ENCODE assay signal across 18 cellular contexts in genomic region chr11:116701297-116701801, GRCh38.
DNase-seq lines count a peak whose midpoint lies in the region; ATAC-seq and TF ChIP-seq lines count a peak whose summit lies in the region.
"Had no signal": no experiment of that assay in that cellular context is flagged by ENCODE, and none has a peak within 500 bp of the region (broad histone marks: within the 10 kb centered on the region; RNA-seq: fewer than 3 reads in every experiment).

No MANE protein-coding gene starts in this region.

- no peaks in the 10 kb centered on the region for H4K20me1 ChIP-seq in H9 (ENCODE audit: control insufficient read depth, insufficient read depth, insufficient read length)
- no peaks in the 10 kb centered on the region for H4K20me1 ChIP-seq in neural progenitor cell (ENCODE audit: low read depth)

- H3K9me3 Mint-ChIP-seq in H9 = no peaks in the 10 kb centered on the region; a peak in 1 of 5 replicates
- H3K9me3 Mint-ChIP-seq in neural progenitor cell = no peaks in the 10 kb centered on the region
- no peaks in the 10 kb centered on the region for H3K9me3 Mint-ChIP-seq in activated naive CD8-positive, alpha-beta T cell treated with anti-CD3 and anti-CD28 coated beads, Interleukin-2, amount 50 U/mL, for 24 hours
- no peaks in the 10 kb centered on the region for H3K9me3 Mint-ChIP-seq in MCF 10A (ENCODE audit: unreplicated experiment)
- H3K9me3 Mint-ChIP-seq: CD4-positive, alpha-beta T cell had no signal

- H3F3A ChIP-seq in neural progenitor cell (ENCODE audit: low read depth) = peaks cover 6% of the 10 kb centered on the region

- no peak overlapping the region for H4K5ac ChIP-seq in H9 (ENCODE audit: insufficient read length, low read depth, low read length)

- H3K4me1 ChIP-seq in H9 (ENCODE audit: insufficient read depth, low read length) (no peaks in the 10 kb centered on the region; the same call in 1 of the 2 replicates), neural progenitor cell (peaks cover 23% of the 10 kb centered on the region), suprapubic skin (peaks cover 10% of the 10 kb centered on the region)

- CTCF ChIA-PET in MCF 10A (lab: Yijun Ruan, JAX) = interaction anchor here (0.5 to 3.4 kb wide), 3 partner anchors 10 to 261 kb away, joined by 3 to 19 read pairs (median 5); no protein-coding TSS in a partner anchor

- H3K4me3 ChIP-seq in neural progenitor cell = no peak overlapping the region
- H3K4me3 ChIP-seq in suprapubic skin = no peak overlapping the region
- H3K4me3 ChIP-seq: PC-9 had no signal

- H3K4me2 ChIP-seq in H9 (ENCODE audit: insufficient read depth, insufficient read length, low read length) (no peak overlapping the region), neural progenitor cell (no peak overlapping the region)
- H3K4me2 ChIP-seq: PC-9 had no signal

- H3K36me3 Mint-ChIP-seq in H9 (ENCODE audit: insufficient read depth in 1 of 3, low read depth in 3 of 3) = no peaks in the 10 kb centered on the region
- no peaks in the 10 kb centered on the region for H3K36me3 Mint-ChIP-seq in neural progenitor cell
- no peaks in the 10 kb centered on the region for H3K36me3 Mint-ChIP-seq in activated naive CD8-positive, alpha-beta T cell treated with anti-CD3 and anti-CD28 coated beads, Interleukin-2, amount 50 U/mL, for 24 hours (ENCODE audit: low read depth)
- H3K36me3 Mint-ChIP-seq in MCF 10A (ENCODE audit: insufficient read depth, unreplicated experiment) = no peaks in the 10 kb centered on the region

- H3K4me1 Mint-ChIP-seq in H9 = peaks cover 22 to 34% of the 10 kb centered on the region in 2 experiments
- peaks cover 20% of the 10 kb centered on the region for H3K4me1 Mint-ChIP-seq in neural progenitor cell
- no peaks in the 10 kb centered on the region for H3K4me1 Mint-ChIP-seq in activated naive CD8-positive, alpha-beta T cell treated with anti-CD3 and anti-CD28 coated beads, Interleukin-2, amount 50 U/mL, for 24 hours
- H3K4me1 Mint-ChIP-seq in MCF 10A (ENCODE audit: insufficient read depth, unreplicated experiment) = peaks cover 4% of the 10 kb centered on the region

- H3K27me3 ChIP-seq in H9 (ENCODE audit: insufficient read depth, low read length) (no peaks in the 10 kb centered on the region), neural progenitor cell (no peaks in the 10 kb centered on the region), suprapubic skin (no peaks in the 10 kb centered on the region)

- TF ChIP-seq POLR2A in suprapubic skin (IDR thresholded peaks at IDR 0.05) = no peak

- H2BK12ac ChIP-seq in H9 (ENCODE audit: insufficient read length, low read depth, low read length) = no peak overlapping the region

- ATAC-seq in activated naive CD8-positive, alpha-beta T cell treated with anti-CD3 and anti-CD28 coated beads, Interleukin-2, amount 50 U/mL, for 24 hours = no peak
- ATAC-seq in activated CD4-positive, CD25-positive, alpha-beta regulatory T cell treated with anti-CD3 and anti-CD28 coated beads, Interleukin-2, amount 50 U/mL, for 24 hours = no peak

- H3K4ac ChIP-seq in H9 (ENCODE audit: low read depth, low read length) = no peak overlapping the region

- no peak overlapping the region for H3K27ac Mint-ChIP-seq in H9
- peak overlapping the region; percentile 63 for H3K27ac Mint-ChIP-seq in neural progenitor cell
- H3K27ac Mint-ChIP-seq in activated naive CD8-positive, alpha-beta T cell treated with anti-CD3 and anti-CD28 coated beads, Interleukin-2, amount 50 U/mL, for 24 hours = no peak overlapping the region
- no peak overlapping the region for H3K27ac Mint-ChIP-seq in MCF 10A (ENCODE audit: low read depth, unreplicated experiment)
- H3K27ac Mint-ChIP-seq: CD4-positive, alpha-beta T cell had no signal

- H2BK120ac ChIP-seq in H9 (ENCODE audit: low read depth, low read length, poor library complexity, severe bottlenecking) = no peak overlapping the region

- H3K4me3 Mint-ChIP-seq in H9 (no peak overlapping the region), neural progenitor cell (no peak overlapping the region), MCF 10A (ENCODE audit: unreplicated experiment) (no peak overlapping the region)
- no peak overlapping the region for H3K4me3 Mint-ChIP-seq in activated naive CD8-positive, alpha-beta T cell treated with anti-CD3 and anti-CD28 coated beads, Interleukin-2, amount 50 U/mL, for 24 hours
- H3K4me3 Mint-ChIP-seq: CD4-positive, alpha-beta T cell had no signal

- no peak for TF ChIP-seq CTCF in H9 (conservative IDR thresholded peaks at IDR 0.05)
- no peak for TF ChIP-seq CTCF in neural progenitor cell (IDR thresholded peaks at IDR 0.05)
- TF ChIP-seq CTCF in suprapubic skin (IDR thresholded peaks at IDR 0.05) = no peak
- TF ChIP-seq CTCF in MCF 10A (IDR thresholded peaks at IDR 0.05; ENCODE audit: unreplicated experiment) = no peak

- no peak for TF ChIP-seq EP300 in suprapubic skin (IDR thresholded peaks at IDR 0.05)

- H2AFZ ChIP-seq in H9 (ENCODE audit: low read length) = no peak overlapping the region
- no peak overlapping the region for H2AFZ ChIP-seq in neural progenitor cell (replicated peaks)
- H2AFZ ChIP-seq: PC-9 had no signal

- H3K9me3 ChIP-seq in H9 (ENCODE audit: control insufficient read depth, low read depth, low read length) (no peaks in the 10 kb centered on the region), neural progenitor cell (ENCODE audit: low read depth) (no peaks in the 10 kb centered on the region), suprapubic skin (no peaks in the 10 kb centered on the region)

- H3K27ac ChIP-seq in H9 (ENCODE audit: insufficient read length, low read depth, low read length) = no peak overlapping the region
- no peak overlapping the region for H3K27ac ChIP-seq in neural progenitor cell
- no peak overlapping the region for H3K27ac ChIP-seq in suprapubic skin
- H3K27ac ChIP-seq: PC-9, RWPE1 had no signal

- DNase-seq in H9 (peak; percentile 17), ecto neural progenitor cell (ENCODE audit: low spot score) (peak; percentile 34), neural progenitor cell (ENCODE audit: low spot score) (no peak), suprapubic skin (ENCODE audit: low spot score in 2 of 2) (peak; percentile 47 to 54), MCF 10A (ENCODE audit: unreplicated experiment) (no peak)
- DNase-seq in activated naive CD8-positive, alpha-beta T cell treated with anti-CD3 and anti-CD28 coated beads, Interleukin-2, amount 50 U/mL, for 24 hours = no peak
- DNase-seq: CD4-positive, alpha-beta T cell; COR-L47; DMS 273 treated with DMSO at 0.1 percent for 48 hours; DMS79 treated with DMSO at 0.1 percent for 48 hours; MM.1S; NCI-H1048; NCI-H1417 treated with DMSO at 0.1 percent for 48 hours; NCI-H187; NCI-H2107; PC-9 had no signal

- H3K9ac ChIP-seq in H9 (ENCODE audit: extremely low read depth, insufficient read length, low read length) (no peak overlapping the region), neural progenitor cell (no peak overlapping the region)

- no peak overlapping the region for H3T11ph ChIP-seq in H9 (ENCODE audit: low read length)

- POLR2A ChIA-PET in MCF 10A (lab: Yijun Ruan, JAX) = interaction anchor here (0.6 kb wide), 1 partner anchor 49 kb away, joined by 3 read pairs; no protein-coding TSS in a partner anchor

- H3K14ac ChIP-seq in H9 (ENCODE audit: insufficient read depth, low read length) = no peak overlapping the region

- H3K27me3 Mint-ChIP-seq in H9 (ENCODE audit: low read depth) = peaks cover 17% of the 10 kb centered on the region
- peaks cover 2% of the 10 kb centered on the region for H3K27me3 Mint-ChIP-seq in neural progenitor cell (ENCODE audit: insufficient read depth, low read depth)
- peaks cover 10% of the 10 kb centered on the region for H3K27me3 Mint-ChIP-seq in activated naive CD8-positive, alpha-beta T cell treated with anti-CD3 and anti-CD28 coated beads, Interleukin-2, amount 50 U/mL, for 24 hours
- H3K27me3 Mint-ChIP-seq in MCF 10A (ENCODE audit: insufficient read depth, unreplicated experiment) = no peaks in the 10 kb centered on the region

- H3K79me2 ChIP-seq in H9 (ENCODE audit: insufficient read depth, low read length) = no peaks in the 10 kb centered on the region
- H3K79me2 ChIP-seq in neural progenitor cell (ENCODE audit: low read depth) = no peaks in the 10 kb centered on the region

- no TSS peak for BruUV-seq in MCF 10A (replicated peaks; lab: Mats Ljungman, UMichigan)

- no peak overlapping the region for H3K23ac ChIP-seq in H9 (ENCODE audit: insufficient read length, low read depth, low read length)

- H2BK15ac ChIP-seq in H9 (ENCODE audit: low read depth, low read length) = no peak overlapping the region

- H3K79me1 ChIP-seq in H9 (ENCODE audit: insufficient read depth, low read depth, low read length, poor library complexity, severe bottlenecking) = no peaks in the 10 kb centered on the region

- no peak overlapping the region for H4K91ac ChIP-seq in H9 (ENCODE audit: insufficient read length, low read depth, low read length)

- H4K8ac ChIP-seq in H9 (replicated peaks; ENCODE audit: insufficient read length, low read depth, low read length) = no peak overlapping the region

- no peak overlapping the region for H2BK5ac ChIP-seq in H9 (ENCODE audit: insufficient read length, low read length)

- no peaks in the 10 kb centered on the region for H3K36me3 ChIP-seq in neural progenitor cell
- no peaks in the 10 kb centered on the region for H3K36me3 ChIP-seq in suprapubic skin

- WGBS in H9 (ENCODE audit: extremely low coverage, insufficient read length, low lambda C conversion rate) = no CpG with 5 or more reads among the region's 7 CpGs
- WGBS in suprapubic skin = 73% methylated on average over 7 of the region's 7 CpGs

- no peak overlapping the region for H2BK20ac ChIP-seq in H9 (ENCODE audit: low read depth, low read length, poor library complexity, severe bottlenecking)

- H3K56ac ChIP-seq in H9 (ENCODE audit: insufficient read length, low read depth, low read length) = no peak overlapping the region

- H3K23me2 ChIP-seq in H9 (ENCODE audit: insufficient read length, low read depth, low read length, poor library complexity, severe bottlenecking) = no peaks in the 10 kb centered on the region

- no peak overlapping the region for H2AK5ac ChIP-seq in H9 (ENCODE audit: insufficient read length, low read length)

- intact Hi-C loops in MCF 10A (cut with micrococcal nuclease) = no loop called here

- no peak overlapping the region for H3K18ac ChIP-seq in H9 (ENCODE audit: insufficient read length, low read depth, low read length)

Comparison
In these comparisons a context has a peak if more than half of its experiments do, and no peak if none do; other contexts are left out.
1. DNase-seq: peak in H9 (single experiment), ecto neural progenitor cell (single experiment) and suprapubic skin (2 of 2); none in neural progenitor cell (single experiment), activated naive CD8-positive, alpha-beta T cell treated with anti-CD3 and anti-CD28 coated beads, Interleukin-2, amount 50 U/mL, for 24 hours (single experiment) and MCF 10A (single experiment).